Comparison of ENCODE assay signal across 3 cellular contexts in genomic region chr12:4979737-4980136, GRCh38.
A peak's percentile ranks its signal among the peaks of the same experiment; 100 is the strongest.
TF ChIP-seq lines count a peak whose summit lies in the region.

No MANE protein-coding gene starts in this region.

TF ChIP-seq in SK-N-SH, 30 proteins besides CTCF, POLR2A, EP300 and RAD21 (continued from another document):
- TF ChIP-seq IRF3 (IDR thresholded peaks at IDR 0.05; ENCODE audit: low read depth, low read length) (no peak), TAF1 (IDR thresholded peaks at IDR 0.05; ENCODE audit: borderline replicate concordance, low read depth, low read length) (no peak), EZH2phosphoT487 (IDR thresholded peaks at IDR 0.05; ENCODE audit: borderline replicate concordance, low read depth) (no peak), FOXJ3 (CRISPR knock-in tag; IDR thresholded peaks at IDR 0.05) (no peak), NRF1 (IDR thresholded peaks at IDR 0.05; ENCODE audit: low read depth, low read length) (no peak), REST (IDR thresholded peaks at IDR 0.05; ENCODE audit: low read depth, low read length) (no peak), POLR2AphosphoS5 (IDR thresholded peaks at IDR 0.05; ENCODE audit: low read depth, low read length) (no peak)

TF ChIP-seq in SK-N-SH treated with all-trans-retinoic acid at 6 μM for 48 hours, 23 proteins besides CTCF, POLR2A, EP300 and RAD21 (continued from another document):
- TF ChIP-seq PATZ1 (CRISPR knock-in tag; IDR thresholded peaks at IDR 0.05; ENCODE audit: borderline replicate concordance), result no peak
- TF ChIP-seq ZFP30 (CRISPR knock-in tag; IDR thresholded peaks at IDR 0.05), result no peak

TF ChIP-seq in GM12878, 131 proteins besides CTCF, POLR2A, EP300 and RAD21 (continued from another document and continues in another):
- TF ChIP-seq SMC3 (IDR thresholded peaks at IDR 0.05; ENCODE audit: borderline replicate concordance, low read length) (no peak), JUND (IDR thresholded peaks at IDR 0.05; ENCODE audit: low read depth, low read length) (no peak), IRF4 (IDR thresholded peaks at IDR 0.05; ENCODE audit: low read depth, low read length) (no peak), IKZF2 (IDR thresholded peaks at IDR 0.05) (peak; percentile 50 to 54; a peak in 2 of 4 replicates), PML (IDR thresholded peaks at IDR 0.05; ENCODE audit: low read length) (no peak), STAT1 (conservative IDR thresholded peaks at IDR 0.05) (no peak), MXI1 (IDR thresholded peaks at IDR 0.05; ENCODE audit: low read depth, low read length) (no peak), NBN (IDR thresholded peaks at IDR 0.05) (no peak), MEF2A (IDR thresholded peaks at IDR 0.05; ENCODE audit: insufficient read depth, low read depth, low read length) (peak; percentile 70; the same call in 1 of the 2 replicates), FOS (IDR thresholded peaks at IDR 0.05; ENCODE audit: borderline replicate concordance, extremely low read depth, insufficient read length) (no peak), YY1 (IDR thresholded peaks at IDR 0.05; ENCODE audit: low read depth, low read length) (no peak), TBL1XR1 (IDR thresholded peaks at IDR 0.05; ENCODE audit: low read depth, low read length) (no peak), CHD2 (IDR thresholded peaks at IDR 0.05; ENCODE audit: borderline replicate concordance, low read depth, low read length) (no peak), CEBPB (IDR thresholded peaks at IDR 0.05; ENCODE audit: borderline replicate concordance in 1 of 2, low read depth in 2 of 2, low read length in 2 of 2) (no peak), MEF2B (IDR thresholded peaks at IDR 0.05; ENCODE audit: partially characterized antibody, poor library complexity, severe bottlenecking) (peak; percentile 21), ZNF217 (IDR thresholded peaks at IDR 0.05) (no peak), ELK1 (IDR thresholded peaks at IDR 0.05; ENCODE audit: low read depth, low read length) (no peak), CREB1 (IDR thresholded peaks at IDR 0.05; ENCODE audit: low read depth) (peak; percentile 76), WRNIP1 (IDR thresholded peaks at IDR 0.05; ENCODE audit: borderline replicate concordance, low read depth, low read length) (no peak), CEBPZ (IDR thresholded peaks at IDR 0.05; ENCODE audit: low read depth, low read length) (no peak), ZBTB33 (IDR thresholded peaks at IDR 0.05) (no peak), FOXM1 (IDR thresholded peaks at IDR 0.05; ENCODE audit: low read depth, low read length) (0 out of 2 replicates have a peak, but pooled peaks have one; percentile 44), LARP7 (IDR thresholded peaks at IDR 0.05) (no peak), MLLT1 (IDR thresholded peaks at IDR 0.05) (no peak), E2F4 (IDR thresholded peaks at IDR 0.05; ENCODE audit: low read depth, low read length) (no peak), ZBED1 (IDR thresholded peaks at IDR 0.05; ENCODE audit: borderline replicate concordance) (no peak), RBBP5 (conservative IDR thresholded peaks at IDR 0.05) (no peak), ZNF622 (IDR thresholded peaks at IDR 0.05) (no peak), ZNF274 (IDR thresholded peaks at IDR 0.05; ENCODE audit: insufficient read depth, insufficient read length) (no peak), NR2C2 (IDR thresholded peaks at IDR 0.05; ENCODE audit: borderline replicate concordance, control insufficient read depth, insufficient read length, low read depth) (no peak), KLF5 (IDR thresholded peaks at IDR 0.05; ENCODE audit: partially characterized antibody) (no peak), ZNF592 (IDR thresholded peaks at IDR 0.05) (no peak), E2F8 (IDR thresholded peaks at IDR 0.05; ENCODE audit: low read depth, partially characterized antibody) (no peak), NKRF (conservative IDR thresholded peaks at IDR 0.05) (no peak), SMARCA5 (IDR thresholded peaks at IDR 0.05) (no peak), ZNF384 (IDR thresholded peaks at IDR 0.05; ENCODE audit: borderline replicate concordance, low read depth, low read length) (no peak), MTA2 (IDR thresholded peaks at IDR 0.05; ENCODE audit: low read depth) (peak; percentile 44), BCL3 (IDR thresholded peaks at IDR 0.05; ENCODE audit: borderline replicate concordance, insufficient read depth, low read depth, low read length, poor library complexity, severe bottlenecking) (no peak)
